ENCODE assay signal across 20 cellular contexts in genomic region chr10:48811461-48811860, GRCh38.
DNase-seq lines count a peak whose midpoint lies in the region; ATAC-seq, FAIRE-seq and TF ChIP-seq lines count a peak whose summit lies in the region.
"Had no signal": no experiment of that assay in that cellular context is flagged by ENCODE, and none has a peak within 500 bp of the region (broad histone marks: within the 10 kb centered on the region; RNA-seq: fewer than 3 reads in every experiment).

No MANE protein-coding gene starts in this region.

- H3K36me3 Mint-ChIP-seq in activated naive CD8-positive, alpha-beta T cell treated with anti-CD3 and anti-CD28 coated beads, Interleukin-2, amount 10 ng/mL, durations not matched to agents 7 days and 5 days: peaks cover 5% of the 10 kb centered on the region
- H3K36me3 Mint-ChIP-seq in activated naive CD8-positive, alpha-beta T cell treated with anti-CD3 and anti-CD28 coated beads for 36 hours: peaks cover under 1% of the 10 kb centered on the region

- TF ChIP-seq CTCF in bronchial epithelial cell (IDR thresholded peaks at IDR 0.05; ENCODE audit: insufficient read depth, low read length, severe bottlenecking): no peak
- no peak for TF ChIP-seq CTCF in left lung (IDR thresholded peaks at IDR 0.05)

- H3K27me3 Mint-ChIP-seq in activated naive CD8-positive, alpha-beta T cell treated with anti-CD3 and anti-CD28 coated beads, Interleukin-2, amount 10 ng/mL, durations not matched to agents 7 days and 5 days: peaks cover 7% of the 10 kb centered on the region
- peaks cover 3% of the 10 kb centered on the region for H3K27me3 Mint-ChIP-seq in activated naive CD8-positive, alpha-beta T cell treated with anti-CD3 and anti-CD28 coated beads for 36 hours

- no peak overlapping the region for H3K4me3 ChIP-seq in bronchial epithelial cell (ENCODE audit: low read depth, low read length)
- no peak overlapping the region for H3K4me3 ChIP-seq in left lung

- ATAC-seq in activated naive CD8-positive, alpha-beta T cell treated with anti-CD3 and anti-CD28 coated beads, Interleukin-2, amount 10 ng/mL, durations not matched to agents 7 days and 5 days (ENCODE audit: low read depth): no peak
- ATAC-seq in left lung: no peak
- no peak for ATAC-seq in HG03442 (IDR thresholded peaks at IDR 0.05; ENCODE audit: unreplicated experiment)
- ATAC-seq: SK-N-SH treated with all-trans-retinoic acid at 6 μM for 48 hours had no signal

- FAIRE-seq in bronchial epithelial cell (lab: Jason Lieb, UNC) (no peak), urothelium cell line (lab: Jason Lieb, UNC) (peak; percentile 52)
- FAIRE-seq: A204.1 had no signal

- DNase-seq in activated naive CD8-positive, alpha-beta T cell treated with anti-CD3 and anti-CD28 coated beads, Interleukin-2, amount 10 ng/mL, durations not matched to agents 7 days and 5 days: no peak
- no peak for DNase-seq in activated naive CD8-positive, alpha-beta T cell treated with anti-CD3 and anti-CD28 coated beads for 36 hours
- DNase-seq in bronchial epithelial cell (ENCODE audit: low read depth): peak; percentile 80
- DNase-seq in urothelium cell line (ENCODE audit: low spot score): peak; percentile 52
- DNase-seq in DMS153 (lab: John Stamatoyannopoulos, UW): no peak
- no peak for DNase-seq in left lung
- DNase-seq: AML-193; CD4-positive, CD25-positive, alpha-beta regulatory T cell; DMS79; GF-D8; NCI-H1048; NCI-H146; NCI-H2081 treated with DMSO at 0.1 percent for 48 hours; NCI-H524 treated with DMSO at 0.1 percent for 48 hours; NK-92 treated with Interleukin-12 subunit alpha and Interleukin-12 subunit beta, amount 100 ng/mL, for 24 hours; Right ventricle myocardium superior had no signal

- H3K9me3 ChIP-seq in left lung: no peaks in the 10 kb centered on the region

- H3K9me3 Mint-ChIP-seq in activated naive CD8-positive, alpha-beta T cell treated with anti-CD3 and anti-CD28 coated beads, Interleukin-2, amount 10 ng/mL, durations not matched to agents 7 days and 5 days: no peaks in the 10 kb centered on the region
- H3K9me3 Mint-ChIP-seq in activated naive CD8-positive, alpha-beta T cell treated with anti-CD3 and anti-CD28 coated beads for 36 hours: no peaks in the 10 kb centered on the region

- H3K27ac ChIP-seq in left lung: no peak overlapping the region

- H3K4me1 ChIP-seq in left lung: peaks cover 0 to 2% of the 10 kb centered on the region in 2 donors

- H3K27me3 ChIP-seq in bronchial epithelial cell (ENCODE audit: control insufficient read depth, insufficient read depth, low read length): no peaks in the 10 kb centered on the region
- H3K27me3 ChIP-seq in left lung: no peaks in the 10 kb centered on the region

- intact Hi-C loops in left lung (cut with DNase I): no loop called here

- TF ChIP-seq RAD21 in Ishikawa (IDR thresholded peaks at IDR 0.05; ENCODE audit: low read depth): no peak

- POLR2A ChIA-PET in activated naive CD8-positive, alpha-beta T cell treated with anti-CD3 and anti-CD28 coated beads, Interleukin-2, amount 10 ng/mL, durations not matched to agents 7 days and 5 days (lab: Charles Lee): no interaction called here

- H3K27ac Mint-ChIP-seq in activated naive CD8-positive, alpha-beta T cell treated with anti-CD3 and anti-CD28 coated beads, Interleukin-2, amount 10 ng/mL, durations not matched to agents 7 days and 5 days: peak overlapping the region; percentile 10
- no peak overlapping the region for H3K27ac Mint-ChIP-seq in activated naive CD8-positive, alpha-beta T cell treated with anti-CD3 and anti-CD28 coated beads for 36 hours
- H3K27ac Mint-ChIP-seq: CD4-positive, CD25-positive, alpha-beta regulatory T cell had no signal

- H3K36me3 ChIP-seq in bronchial epithelial cell (ENCODE audit: control insufficient read depth, insufficient read depth, low read length) (no peaks in the 10 kb centered on the region), left lung (peaks cover 0 to 28% of the 10 kb centered on the region in 2 donors)

- peak; percentile 18; the same call in 1 of the 2 replicates for TF ChIP-seq EP300 in Ishikawa (IDR thresholded peaks at IDR 0.05; ENCODE audit: borderline replicate concordance)

- H3K4me1 Mint-ChIP-seq in activated naive CD8-positive, alpha-beta T cell treated with anti-CD3 and anti-CD28 coated beads, Interleukin-2, amount 10 ng/mL, durations not matched to agents 7 days and 5 days: peaks cover 14% of the 10 kb centered on the region
- peaks cover under 1% of the 10 kb centered on the region for H3K4me1 Mint-ChIP-seq in activated naive CD8-positive, alpha-beta T cell treated with anti-CD3 and anti-CD28 coated beads for 36 hours

- no peak overlapping the region for H3K4me3 Mint-ChIP-seq in activated naive CD8-positive, alpha-beta T cell treated with anti-CD3 and anti-CD28 coated beads, Interleukin-2, amount 10 ng/mL, durations not matched to agents 7 days and 5 days
- H3K4me3 Mint-ChIP-seq in activated naive CD8-positive, alpha-beta T cell treated with anti-CD3 and anti-CD28 coated beads for 36 hours: no peak overlapping the region
- H3K4me3 Mint-ChIP-seq: CD4-positive, CD25-positive, alpha-beta regulatory T cell had no signal

TF ChIP-seq in Ishikawa, 13 proteins besides CTCF, POLR2A, EP300 and RAD21:
- TF ChIP-seq EGR1 (IDR thresholded peaks at IDR 0.05) (no peak), CREB1 (IDR thresholded peaks at IDR 0.05; ENCODE audit: low read depth) (no peak), REST (IDR thresholded peaks at IDR 0.05; ENCODE audit: low read depth) (no peak), TCF12 (IDR thresholded peaks at IDR 0.05; ENCODE audit: low read depth) (no peak), TEAD4 (IDR thresholded peaks at IDR 0.05) (peak; percentile 35; the same call in 1 of the 2 replicates), NFIC (IDR thresholded peaks at IDR 0.05) (no peak), MAX (IDR thresholded peaks at IDR 0.05) (no peak), CEBPB (IDR thresholded peaks at IDR 0.05) (no peak)

Comparison
In these comparisons a context has a peak if more than half of its experiments do, and no peak if none do; other contexts are left out.
1. DNase-seq: peak in bronchial epithelial cell (single experiment) and urothelium cell line (single experiment); none in activated naive CD8-positive, alpha-beta T cell treated with anti-CD3 and anti-CD28 coated beads, Interleukin-2, amount 10 ng/mL, durations not matched to agents 7 days and 5 days (single experiment), activated naive CD8-positive, alpha-beta T cell treated with anti-CD3 and anti-CD28 coated beads for 36 hours (single experiment), DMS153 (single experiment) and left lung (0 of 2).